ENCODE assay signal across 9 cellular contexts in genomic region chr4:1604706-1605205, GRCh38.
A peak's percentile ranks its signal among the peaks of the same experiment; 100 is the strongest.
DNase-seq lines count a peak whose midpoint lies in the region; ATAC-seq and TF ChIP-seq lines count a peak whose summit lies in the region.
"Had no signal": no experiment of that assay in that cellular context is flagged by ENCODE, and none has a peak within 500 bp of the region (broad histone marks: within the 10 kb centered on the region; RNA-seq: fewer than 3 reads in every experiment).

No MANE protein-coding gene starts in this region.

- H3K4me1 ChIP-seq in PC-9 (replicated peaks; ENCODE audit: insufficient read depth): peaks cover 6% of the 10 kb centered on the region; the same call in 1 of the 2 replicates
- H3K4me1 ChIP-seq: colonic mucosa had no signal

- H3F3A ChIP-seq in PC-9 (ENCODE audit: insufficient read depth, low read depth): no peaks in the 10 kb centered on the region

- POLR2A ChIA-PET in PC-9 (lab: Charles Lee; ENCODE audit: unreplicated experiment): no interaction called here

- H3K27me3 Mint-ChIP-seq in effector memory CD8-positive, alpha-beta T cell: peaks cover 15 to 24% of the 10 kb centered on the region in 2 donors
- peaks cover 60% of the 10 kb centered on the region for H3K27me3 Mint-ChIP-seq in stimulated activated memory B cell treated with anti-CD40 and anti-IgM and Interleukin-4, amounts not matched to agents 10 μg/mL and 1 μg/mL and 100 μg/mL, for 72 hours

- CTCF ChIA-PET in PC-9 (lab: Charles Lee): no interaction called here

- TF ChIP-seq CTCF in PC-9 (conservative IDR thresholded peaks at IDR 0.05): peak; percentile 32; the same call in 1 of the 2 replicates
- no peak for TF ChIP-seq CTCF in foreskin fibroblast (IDR thresholded peaks at IDR 0.05; ENCODE audit: low read depth, low read length)

- H3K4me1 Mint-ChIP-seq in effector memory CD8-positive, alpha-beta T cell (ENCODE audit: low read depth in 2 of 2): peaks cover 4 to 12% of the 10 kb centered on the region in 2 donors
- peaks cover 31% of the 10 kb centered on the region for H3K4me1 Mint-ChIP-seq in stimulated activated memory B cell treated with anti-CD40 and anti-IgM and Interleukin-4, amounts not matched to agents 10 μg/mL and 1 μg/mL and 100 μg/mL, for 72 hours

- peak overlapping the region in 1 of 2 donors; percentile 88 for H3K27ac Mint-ChIP-seq in effector memory CD8-positive, alpha-beta T cell
- no peak overlapping the region for H3K27ac Mint-ChIP-seq in stimulated activated memory B cell treated with anti-CD40 and anti-IgM and Interleukin-4, amounts not matched to agents 10 μg/mL and 1 μg/mL and 100 μg/mL, for 72 hours

- no peaks in the 10 kb centered on the region for H3K36me3 Mint-ChIP-seq in effector memory CD8-positive, alpha-beta T cell (ENCODE audit: insufficient read depth)
- H3K36me3 Mint-ChIP-seq in stimulated activated memory B cell treated with anti-CD40 and anti-IgM and Interleukin-4, amounts not matched to agents 10 μg/mL and 1 μg/mL and 100 μg/mL, for 72 hours: no peaks in the 10 kb centered on the region

- no peak overlapping the region for H3K27ac ChIP-seq in PC-9
- H3K27ac ChIP-seq: colonic mucosa had no signal

- H3K9me3 ChIP-seq in PC-9 (ENCODE audit: insufficient read depth, low read depth): no peaks in the 10 kb centered on the region
- H3K9me3 ChIP-seq: colonic mucosa had no signal

- peak overlapping the region in 1 of 2 donors; percentile 74 for H3K4me3 Mint-ChIP-seq in effector memory CD8-positive, alpha-beta T cell
- H3K4me3 Mint-ChIP-seq in stimulated activated memory B cell treated with anti-CD40 and anti-IgM and Interleukin-4, amounts not matched to agents 10 μg/mL and 1 μg/mL and 100 μg/mL, for 72 hours: peak overlapping the region; percentile 3

- H3K36me3 ChIP-seq in PC-9 (ENCODE audit: low read depth): no peaks in the 10 kb centered on the region
- H3K36me3 ChIP-seq: colonic mucosa had no signal

- no peaks in the 10 kb centered on the region for H3K79me2 ChIP-seq in PC-9 (ENCODE audit: low read depth)

- ATAC-seq in effector memory CD8-positive, alpha-beta T cell (replicated peaks): peak; percentile 76
- peak; percentile 25 for ATAC-seq in stimulated activated memory B cell treated with anti-CD40 and anti-IgM and Interleukin-4, amounts not matched to agents 10 μg/mL and 1 μg/mL and 100 μg/mL, for 72 hours
- no peak for ATAC-seq in HG02973 (IDR thresholded peaks at IDR 0.05; ENCODE audit: unreplicated experiment)

- no peak overlapping the region for H2AFZ ChIP-seq in PC-9

- no peaks in the 10 kb centered on the region for H3K9me3 Mint-ChIP-seq in effector memory CD8-positive, alpha-beta T cell
- no peaks in the 10 kb centered on the region for H3K9me3 Mint-ChIP-seq in stimulated activated memory B cell treated with anti-CD40 and anti-IgM and Interleukin-4, amounts not matched to agents 10 μg/mL and 1 μg/mL and 100 μg/mL, for 72 hours

- no peak overlapping the region for H3K4me3 ChIP-seq in PC-9
- no peak overlapping the region for H3K4me3 ChIP-seq in foreskin fibroblast (ENCODE audit: low read depth in 1 of 2, low read length in 2 of 2)
- H3K4me3 ChIP-seq: colonic mucosa had no signal

- no peaks in the 10 kb centered on the region for H3K9me2 ChIP-seq in PC-9 (ENCODE audit: insufficient read depth)

- intact Hi-C loops in PC-9 (cut with micrococcal nuclease; ENCODE audit: unreplicated experiment): loop anchor here (10.0 kb wide), 1 partner anchor 250 kb away; no protein-coding TSS in a partner anchor

- H4K20me1 ChIP-seq in PC-9 (ENCODE audit: insufficient read depth): no peaks in the 10 kb centered on the region; the same call in 1 of the 2 replicates

- BruUV-seq in PC-9 (replicated peaks; lab: Mats Ljungman, UMichigan): no TSS peak

- DNase-seq in activated CD8-positive, alpha-beta memory T cell treated with anti-CD3 and anti-CD28 coated beads, Interleukin-2, amount 50 U/mL, for 4 hours: peak; percentile 15
- no peak for DNase-seq in activated CD8-positive, alpha-beta memory T cell treated with anti-CD3 and anti-CD28 coated beads for 24 hours
- DNase-seq in PC-9: peak in 1 of 2 experiments; percentile 61
- DNase-seq in effector memory CD8-positive, alpha-beta T cell: peak in 2 of 3 experiments; percentile 23 to 36
- DNase-seq in foreskin fibroblast: no peak
- DNase-seq in midbrain (lab: John Stamatoyannopoulos, UW): no peak
- DNase-seq: colonic mucosa had no signal

- peak overlapping the region; percentile 26; the same call in 1 of the 2 replicates for H3K4me2 ChIP-seq in PC-9

- peaks cover 38% of the 10 kb centered on the region for H3K27me3 ChIP-seq in PC-9 (ENCODE audit: insufficient read depth, low read depth)
- H3K27me3 ChIP-seq: colonic mucosa had no signal

Comparison
In these comparisons a context has a peak if more than half of its experiments do, and no peak if none do; other contexts are left out.
1. DNase-seq: peak in activated CD8-positive, alpha-beta memory T cell treated with anti-CD3 and anti-CD28 coated beads, Interleukin-2, amount 50 U/mL, for 4 hours (single experiment) and effector memory CD8-positive, alpha-beta T cell (2 of 3); none in activated CD8-positive, alpha-beta memory T cell treated with anti-CD3 and anti-CD28 coated beads for 24 hours (single experiment), foreskin fibroblast (0 of 2) and midbrain (single experiment).